Comparison of ENCODE assay signal across 15 cellular contexts in the genomic region with DNA sequence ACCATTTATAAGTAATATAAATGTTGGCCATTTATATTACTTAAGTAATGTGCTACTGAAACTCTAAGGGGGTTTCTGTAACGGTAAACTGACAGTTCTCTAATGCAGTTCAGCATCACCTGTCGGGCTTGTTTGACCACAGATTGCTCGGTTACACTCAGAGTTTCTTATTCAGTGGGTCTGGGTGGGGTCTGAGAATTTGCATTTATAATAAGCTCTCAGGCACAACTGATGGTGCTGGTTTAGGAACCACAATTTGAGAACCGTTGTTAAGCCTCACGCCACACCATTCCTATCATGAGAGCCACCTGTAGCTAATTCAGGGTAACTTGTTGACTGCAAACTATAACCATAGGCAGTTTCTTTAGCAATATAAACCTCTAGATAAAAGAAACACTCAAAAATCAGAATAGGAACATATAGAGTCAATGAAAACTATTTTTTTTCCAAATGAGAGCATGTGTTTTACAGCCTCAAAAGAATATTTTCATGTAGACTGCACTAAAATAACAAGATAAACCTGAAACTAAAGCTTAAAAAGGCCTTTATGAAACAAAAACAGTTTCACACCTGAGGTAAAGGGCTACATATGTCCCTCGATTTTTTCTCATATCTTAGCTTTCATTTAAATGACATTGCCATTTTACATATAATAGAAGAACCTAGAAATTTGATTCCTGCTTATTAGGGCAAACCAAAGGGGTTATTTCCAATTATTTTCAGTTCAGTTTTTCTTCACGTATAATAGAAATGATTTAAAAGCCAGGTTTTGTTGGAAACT.
DNase-seq lines count a peak whose midpoint lies in the region; ATAC-seq and TF ChIP-seq lines count a peak whose summit lies in the region.
"Had no signal": no experiment of that assay in that cellular context is flagged by ENCODE, and none has a peak within 500 bp of the region (broad histone marks: within the 10 kb centered on the region; RNA-seq: fewer than 3 reads in every experiment).

No MANE protein-coding gene starts in this region.

- DNase-seq in left cardiac atrium, result no peak
- DNase-seq in A673 (ENCODE audit: low spot score), result no peak
- no peak for DNase-seq in amniotic stem cell (lab: John Stamatoyannopoulos, UW)
- no peak for DNase-seq in left ventricle myocardium inferior
- DNase-seq: activated effector memory CD4-positive, alpha-beta T cell treated with anti-CD3 and anti-CD28 coated beads, Interleukin-2, amount 50 U/mL, for 16 hours; anterior cingulate cortex; C1 segment of cervical spinal cord; DMS53; lower lobe of right lung; naive B cell; NCI-H2081 treated with DMSO at 0.1 percent for 48 hours had no signal

- H3K36me3 ChIP-seq in A673 (ENCODE audit: insufficient read depth, low read length, poor library complexity, severe bottlenecking) (no peaks in the 10 kb centered on the region), left ventricle myocardium inferior (no peaks in the 10 kb centered on the region)
- H3K36me3 ChIP-seq: gastroesophageal sphincter, lower lobe of right lung had no signal

- H3K27ac ChIP-seq in A673 (ENCODE audit: low read depth, low read length, poor library complexity, severe bottlenecking) (no peak overlapping the region), left ventricle myocardium inferior (replicated peaks) (no peak overlapping the region)
- H3K27ac ChIP-seq: gastroesophageal sphincter, lower lobe of right lung had no signal

- H3K4me1 ChIP-seq in A673 (ENCODE audit: insufficient read depth, low read length, poor library complexity, severe bottlenecking) (no peaks in the 10 kb centered on the region), left ventricle myocardium inferior (no peaks in the 10 kb centered on the region)
- H3K4me1 ChIP-seq: gastroesophageal sphincter, lower lobe of right lung had no signal

- H3K27me3 ChIP-seq in A673 (replicated peaks; ENCODE audit: insufficient read depth, low read depth, low read length, poor library complexity), result no peaks in the 10 kb centered on the region
- no peaks in the 10 kb centered on the region for H3K27me3 ChIP-seq in left ventricle myocardium inferior (ENCODE audit: low read depth)
- H3K27me3 ChIP-seq: gastroesophageal sphincter had no signal

- TF ChIP-seq CTCF in A673 (conservative IDR thresholded peaks at IDR 0.05; ENCODE audit: low read depth, low read length), result no peak
- TF ChIP-seq CTCF in left ventricle myocardium inferior (IDR thresholded peaks at IDR 0.05; ENCODE audit: borderline replicate concordance), result no peak

- H3K9me3 ChIP-seq in A673 (ENCODE audit: low read depth, low read length, poor library complexity, severe bottlenecking) (peaks cover 18% of the 10 kb centered on the region), left ventricle myocardium inferior (replicated peaks) (peaks cover 17% of the 10 kb centered on the region)
- H3K9me3 ChIP-seq: gastroesophageal sphincter, lower lobe of right lung had no signal

- BruUV-seq in A673 (replicated peaks; lab: Mats Ljungman, UMichigan), result no TSS peak

- intact Hi-C loops in left cardiac atrium (cut with DNase I) (no loop called here), A673 (cut with micrococcal nuclease; ENCODE audit: unreplicated experiment) (no loop called here), left ventricle myocardium inferior (cut with micrococcal nuclease) (no loop called here)

- POLR2A ChIA-PET in A673 (lab: Charles Lee; ENCODE audit: low non-redundant PET), result no interaction called here

- CTCF ChIA-PET in A673 (lab: Charles Lee), result no interaction called here

- peak; percentile 86 for ATAC-seq in GM19035 (IDR thresholded peaks at IDR 0.05; ENCODE audit: unreplicated experiment)
- peak; percentile 90 for ATAC-seq in GM21717 (IDR thresholded peaks at IDR 0.05; ENCODE audit: unreplicated experiment)
- ATAC-seq in HG03045 (IDR thresholded peaks at IDR 0.05; ENCODE audit: unreplicated experiment), result peak; percentile 69
- no peak for ATAC-seq in left cardiac atrium
- ATAC-seq: gastroesophageal sphincter, lower lobe of right lung had no signal

- H3K4me3 ChIP-seq in A673 (ENCODE audit: low read depth, low read length, poor library complexity, severe bottlenecking), result no peak overlapping the region
- H3K4me3 ChIP-seq in left ventricle myocardium inferior, result no peak overlapping the region
- H3K4me3 ChIP-seq: gastroesophageal sphincter, lower lobe of right lung had no signal

Comparison
In these comparisons a context has a peak if more than half of its experiments do, and no peak if none do; other contexts are left out.
1. ATAC-seq: peak in GM19035 (single experiment), GM21717 (single experiment) and HG03045 (single experiment); none in left cardiac atrium (0 of 2).